ENCODE assay signal across 10 cellular contexts in the genomic region with DNA sequence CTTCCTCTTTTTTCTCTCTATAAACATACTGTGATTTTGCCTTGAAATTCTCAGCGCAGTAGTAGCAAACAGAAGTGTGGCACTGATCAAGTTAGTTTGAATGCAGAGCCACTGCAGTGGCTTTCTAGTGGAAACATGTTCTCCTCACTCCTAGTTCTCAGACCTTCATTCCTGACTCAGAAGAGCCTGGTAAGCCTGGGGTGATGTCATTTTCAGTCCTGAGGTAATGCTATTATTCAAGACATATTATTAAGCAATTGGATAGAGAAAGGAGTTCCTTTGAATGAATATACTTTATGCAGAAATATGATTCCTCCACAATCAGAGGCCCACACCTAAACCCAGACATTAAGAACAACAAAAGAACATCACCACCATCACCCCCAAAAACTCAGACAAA.
DNase-seq lines count a peak whose midpoint lies in the region; ATAC-seq, FAIRE-seq and TF ChIP-seq lines count a peak whose summit lies in the region.
"Had no signal": no experiment of that assay in that cellular context is flagged by ENCODE, and none has a peak within 500 bp of the region (broad histone marks: within the 10 kb centered on the region; RNA-seq: fewer than 3 reads in every experiment).

No MANE protein-coding gene starts in this region.

- H3K9ac ChIP-seq in K562 (ENCODE audit: insufficient read depth in 1 of 2, low read depth in 2 of 2, low read length in 2 of 2) = no peak overlapping the region
- H3K9ac ChIP-seq in keratinocyte (ENCODE audit: control insufficient read depth, extremely low read depth, insufficient read depth, low read length) = peak overlapping the region; percentile 53
- H3K9ac ChIP-seq in colonic mucosa (ENCODE audit: low read depth in 2 of 2, low read length in 2 of 2) = no peak overlapping the region
- H3K9ac ChIP-seq: BLaER1 treated with 17β-estradiol and CSF1 and Interleukin-3, amounts not matched to agents 10 nM and 100 nM had no signal

- H3K9me1 ChIP-seq in K562 (ENCODE audit: control insufficient read depth, insufficient read depth, low read length) (no peaks in the 10 kb centered on the region), keratinocyte (ENCODE audit: control insufficient read depth, extremely low read depth, insufficient read depth, low read length) (no peaks in the 10 kb centered on the region)

- in situ Hi-C loops in K562 (cut with MboI) = no loop called here

- H3K36me3 Mint-ChIP-seq in activated CD4-positive, alpha-beta T cell treated with anti-CD3 and anti-CD28 coated beads for 36 hours (ENCODE audit: low read depth) = no peaks in the 10 kb centered on the region
- no peaks in the 10 kb centered on the region for H3K36me3 Mint-ChIP-seq in activated CD4-positive, alpha-beta T cell treated with anti-CD3 and anti-CD28 coated beads, Interleukin-2, amount 10 ng/mL, durations not matched to agents 24 days and 14 days (ENCODE audit: low read depth)

- H3K4me2 ChIP-seq in K562 (ENCODE audit: insufficient read depth, low read length) = no peak overlapping the region
- H3K4me2 ChIP-seq in keratinocyte (ENCODE audit: control insufficient read depth, extremely low read depth, insufficient read depth, low read depth, low read length) = peak overlapping the region; percentile 30

- H3K4me1 ChIP-seq in K562 (replicated peaks in 1 of 2; ENCODE audit: control insufficient read depth in 2 of 2, insufficient read depth in 2 of 2, low read length in 2 of 2) = no peaks in the 10 kb centered on the region
- peaks cover 44% of the 10 kb centered on the region for H3K4me1 ChIP-seq in keratinocyte (ENCODE audit: control insufficient read depth, extremely low read depth, insufficient read depth, low read length)
- no peaks in the 10 kb centered on the region for H3K4me1 ChIP-seq in uterus
- H3K4me1 ChIP-seq in colonic mucosa = peaks cover 10% of the 10 kb centered on the region

- CTCF ChIA-PET in activated CD4-positive, alpha-beta T cell treated with anti-CD3 and anti-CD28 coated beads for 36 hours (lab: Charles Lee) = no interaction called here
- CTCF ChIA-PET in K562 (lab: Yijun Ruan, JAX; ENCODE audit: low intra/inter-chr PET ratio) = no interaction called here
- CTCF ChIA-PET in HEK293T (lab: Yijun Ruan, JAX) = no interaction called here

- TF ChIP-seq RAD21 in K562 (CRISPR knock-in tag; conservative IDR thresholded peaks at IDR 0.05 in 1 of 2, IDR thresholded peaks at IDR 0.05 in 1 of 2) = no peak

- TF ChIP-seq CTCF in K562 (IDR thresholded peaks at IDR 0.05 in 2 of 3, conservative IDR thresholded peaks at IDR 0.05 in 1 of 3; ENCODE audit: insufficient read depth in 2 of 3, low read depth in 1 of 3, low read length in 3 of 3) (no peak), keratinocyte (optimal IDR thresholded peaks at IDR 0.05 in 1 of 3, IDR thresholded peaks at IDR 0.05 in 1 of 3, conservative IDR thresholded peaks at IDR 0.05 in 1 of 3; ENCODE audit: extremely low read depth in 1 of 3, insufficient read depth in 2 of 3, low read length in 3 of 3) (no peak), uterus (IDR thresholded peaks at IDR 0.05) (no peak), colonic mucosa (IDR thresholded peaks at IDR 0.05) (no peak)

- H3K36me3 ChIP-seq in K562 (ENCODE audit: control insufficient read depth, insufficient read depth, low read length) (no peaks in the 10 kb centered on the region), keratinocyte (ENCODE audit: control insufficient read depth in 2 of 2, extremely low read depth in 1 of 2, insufficient read depth in 2 of 2, low read length in 2 of 2) (no peaks in the 10 kb centered on the region), uterus (no peaks in the 10 kb centered on the region), colonic mucosa (no peaks in the 10 kb centered on the region)
- H3K36me3 ChIP-seq: BLaER1 treated with 17β-estradiol and CSF1 and Interleukin-3, amounts not matched to agents 10 nM and 100 nM had no signal

- H2AFZ ChIP-seq in K562 (ENCODE audit: low read depth, low read length) (no peak overlapping the region), keratinocyte (ENCODE audit: control insufficient read depth, low read length) (no peak overlapping the region)

- 0% methylated on average over 1 of the region's 1 CpG for WGBS in K562 (ENCODE audit: insufficient coverage, low coverage, missing lambda C conversion rate)

- no TSS peak for BruUV-seq in K562 (replicated peaks; lab: Mats Ljungman, UMichigan)

- TF ChIP-seq POLR2A in K562 (conservative IDR thresholded peaks at IDR 0.05) (no peak), uterus (IDR thresholded peaks at IDR 0.05) (no peak)

- H3K27me3 ChIP-seq in K562 (ENCODE audit: control insufficient read depth in 2 of 2, insufficient read depth in 2 of 2, low read length in 2 of 2) = no peaks in the 10 kb centered on the region
- no peaks in the 10 kb centered on the region for H3K27me3 ChIP-seq in keratinocyte (ENCODE audit: control insufficient read depth, extremely low read depth, insufficient read depth, low read length)
- no peaks in the 10 kb centered on the region for H3K27me3 ChIP-seq in uterus
- H3K27me3 ChIP-seq in colonic mucosa = no peaks in the 10 kb centered on the region
- H3K27me3 ChIP-seq: BLaER1 treated with 17β-estradiol and CSF1 and Interleukin-3, amounts not matched to agents 10 nM and 100 nM had no signal

- H3K9me3 ChIP-seq in K562 (replicated peaks; ENCODE audit: control insufficient read depth, insufficient read depth, low read depth, low read length) = no peaks in the 10 kb centered on the region; the same call in 1 of the 2 replicates
- no peaks in the 10 kb centered on the region for H3K9me3 ChIP-seq in keratinocyte (ENCODE audit: control insufficient read depth, low read depth, low read length)
- H3K9me3 ChIP-seq in uterus = no peaks in the 10 kb centered on the region
- no peaks in the 10 kb centered on the region for H3K9me3 ChIP-seq in colonic mucosa

- peak; percentile 42 for ATAC-seq in activated CD4-positive, alpha-beta T cell treated with anti-CD3 and anti-CD28 coated beads for 36 hours
- ATAC-seq in K562 = no peak

- H3K79me2 ChIP-seq in K562 (ENCODE audit: control insufficient read depth, insufficient read depth, low read length) (no peaks in the 10 kb centered on the region), keratinocyte (ENCODE audit: control insufficient read depth, insufficient read depth, low read length) (no peaks in the 10 kb centered on the region)

- H3K27ac Mint-ChIP-seq in activated CD4-positive, alpha-beta T cell treated with anti-CD3 and anti-CD28 coated beads for 36 hours = no peak overlapping the region
- H3K27ac Mint-ChIP-seq in activated CD4-positive, alpha-beta T cell treated with anti-CD3 and anti-CD28 coated beads, Interleukin-2, amount 10 ng/mL, durations not matched to agents 24 days and 14 days = no peak overlapping the region

- H3K4me3 Mint-ChIP-seq in activated CD4-positive, alpha-beta T cell treated with anti-CD3 and anti-CD28 coated beads for 36 hours = no peak overlapping the region
- no peak overlapping the region for H3K4me3 Mint-ChIP-seq in activated CD4-positive, alpha-beta T cell treated with anti-CD3 and anti-CD28 coated beads, Interleukin-2, amount 10 ng/mL, durations not matched to agents 24 days and 14 days

- no peak for TF ChIP-seq EP300 in K562 (IDR thresholded peaks at IDR 0.05; ENCODE audit: low read length)

- H3K27me3 Mint-ChIP-seq in activated CD4-positive, alpha-beta T cell treated with anti-CD3 and anti-CD28 coated beads for 36 hours = no peaks in the 10 kb centered on the region
- no peaks in the 10 kb centered on the region for H3K27me3 Mint-ChIP-seq in activated CD4-positive, alpha-beta T cell treated with anti-CD3 and anti-CD28 coated beads, Interleukin-2, amount 10 ng/mL, durations not matched to agents 24 days and 14 days

- H4K20me1 ChIP-seq in K562 (replicated peaks; ENCODE audit: control insufficient read depth, insufficient read depth, low read length) = no peaks in the 10 kb centered on the region
- no peaks in the 10 kb centered on the region for H4K20me1 ChIP-seq in keratinocyte (ENCODE audit: control insufficient read depth, extremely low read depth, insufficient read depth, low read length)
- H4K20me1 ChIP-seq: BLaER1 treated with 17β-estradiol and CSF1 and Interleukin-3, amounts not matched to agents 10 nM and 100 nM had no signal

- H3K4me1 Mint-ChIP-seq in activated CD4-positive, alpha-beta T cell treated with anti-CD3 and anti-CD28 coated beads for 36 hours = peaks cover 18% of the 10 kb centered on the region
- peaks cover 8% of the 10 kb centered on the region for H3K4me1 Mint-ChIP-seq in activated CD4-positive, alpha-beta T cell treated with anti-CD3 and anti-CD28 coated beads, Interleukin-2, amount 10 ng/mL, durations not matched to agents 24 days and 14 days

- H3K4me3 ChIP-seq in K562 = no peak overlapping the region
- H3K4me3 ChIP-seq in keratinocyte (ENCODE audit: control insufficient read depth in 2 of 3, extremely low read depth in 1 of 3, insufficient read depth in 2 of 3, low read depth in 1 of 3, low read length in 3 of 3) = no peak overlapping the region
- no peak overlapping the region for H3K4me3 ChIP-seq in uterus
- no peak overlapping the region for H3K4me3 ChIP-seq in colonic mucosa
- H3K4me3 ChIP-seq: BLaER1 treated with 17β-estradiol and CSF1 and Interleukin-3, amounts not matched to agents 10 nM and 100 nM had no signal

- no peak for FAIRE-seq in K562 (lab: Jason Lieb, UNC)
- FAIRE-seq in keratinocyte (lab: Jason Lieb, UNC) = peak; percentile 49

- H3K27ac ChIP-seq in K562 (ENCODE audit: extremely low read depth, low read depth, low read length) (no peak overlapping the region), keratinocyte (ENCODE audit: control insufficient read depth, insufficient read depth, low read length) (peak overlapping the region; percentile 79), uterus (peak overlapping the region; percentile 79 to 84), colonic mucosa (no peak overlapping the region)
- H3K27ac ChIP-seq: BLaER1 treated with 17β-estradiol and CSF1 and Interleukin-3, amounts not matched to agents 10 nM and 100 nM had no signal

- POLR2A ChIA-PET in activated CD4-positive, alpha-beta T cell treated with anti-CD3 and anti-CD28 coated beads for 36 hours (lab: Charles Lee) = no interaction called here
- POLR2A ChIA-PET in K562 (lab: Yijun Ruan, JAX) = no interaction called here
- POLR2A ChIA-PET in HEK293T (lab: Yijun Ruan, JAX) = no interaction called here

- dilution Hi-C loops in keratinocyte (cut with MboI; ENCODE audit: extremely low pct_ligation_motif_present, low sequenced_read_pairs) = no loop called here

- no peaks in the 10 kb centered on the region for H3K9me3 Mint-ChIP-seq in activated CD4-positive, alpha-beta T cell treated with anti-CD3 and anti-CD28 coated beads for 36 hours (ENCODE audit: low read depth)
- H3K9me3 Mint-ChIP-seq in activated CD4-positive, alpha-beta T cell treated with anti-CD3 and anti-CD28 coated beads, Interleukin-2, amount 10 ng/mL, durations not matched to agents 24 days and 14 days = no peaks in the 10 kb centered on the region

- intact Hi-C loops in activated CD4-positive, alpha-beta T cell treated with anti-CD3 and anti-CD28 coated beads for 36 hours (cut with DNase I, micrococcal nuclease) = no loop called here
- intact Hi-C loops in activated CD4-positive, alpha-beta T cell treated with anti-CD3 and anti-CD28 coated beads, Interleukin-2, amount 10 ng/mL, durations not matched to agents 24 days and 14 days (cut with micrococcal nuclease) = no loop called here
- intact Hi-C loops in K562 (cut with micrococcal nuclease) (no loop called here), uterus (cut with DNase I; ENCODE audit: low total_unique reads) (no loop called here), colonic mucosa (cut with DNase I) (no loop called here)

- no peak for DNase-seq in activated CD4-positive, alpha-beta T cell treated with anti-CD3 and anti-CD28 coated beads for 36 hours
- no peak for DNase-seq in activated CD4-positive, alpha-beta T cell treated with anti-CD3 and anti-CD28 coated beads, Interleukin-2, amount 10 ng/mL, durations not matched to agents 24 days and 14 days
- DNase-seq in K562 (ENCODE audit: extremely low read depth in 1 of 4, low spot score in 3 of 4) = no peak
- DNase-seq in keratinocyte (ENCODE audit: low read depth, low spot score) = no peak
- peak in 1 of 2 donors; percentile 46 for DNase-seq in uterus
- DNase-seq in HEK293T (ENCODE audit: extremely low spot score) = no peak
- no peak for DNase-seq in inferior parietal cortex (ENCODE audit: extremely low spot score)
- DNase-seq in colonic mucosa = no peak
- DNase-seq: SW 1271 had no signal

Comparison
In these comparisons a context has a peak if more than half of its experiments do, and no peak if none do; other contexts are left out.
1. H3K27ac ChIP-seq: peak in keratinocyte (single experiment) and uterus (2 of 2); none in K562 (single experiment) and colonic mucosa (single experiment).